In genomic region chr14:103820382-103820781, GRCh38 we compare ENCODE assay signal across 1 cellular context.
TF ChIP-seq lines count a peak whose summit lies in the region.

No MANE protein-coding gene starts in this region.

TF ChIP-seq in HepG2, 621 proteins besides CTCF, POLR2A, EP300 and RAD21 (continued from another document):
- TF ChIP-seq ZNF746 (CRISPR knock-in tag; IDR thresholded peaks at IDR 0.05) (no peak), CREB3 (CRISPR knock-in tag; IDR thresholded peaks at IDR 0.05) (no peak), GRHL1 (CRISPR knock-in tag; conservative IDR thresholded peaks at IDR 0.05) (no peak), RFXANK (CRISPR knock-in tag; IDR thresholded peaks at IDR 0.05) (no peak), MAZ (IDR thresholded peaks at IDR 0.05; ENCODE audit: borderline replicate concordance, low read depth, low read length) (no peak), MAZ (CRISPR knock-in tag; IDR thresholded peaks at IDR 0.05; ENCODE audit: low read depth) (no peak), ZNF513 (CRISPR knock-in tag; conservative IDR thresholded peaks at IDR 0.05) (no peak), NR2F2 (IDR thresholded peaks at IDR 0.05; ENCODE audit: borderline replicate concordance, low read depth) (no peak)
